Comparison of ENCODE assay signal across 23 cellular contexts in the genomic region with DNA sequence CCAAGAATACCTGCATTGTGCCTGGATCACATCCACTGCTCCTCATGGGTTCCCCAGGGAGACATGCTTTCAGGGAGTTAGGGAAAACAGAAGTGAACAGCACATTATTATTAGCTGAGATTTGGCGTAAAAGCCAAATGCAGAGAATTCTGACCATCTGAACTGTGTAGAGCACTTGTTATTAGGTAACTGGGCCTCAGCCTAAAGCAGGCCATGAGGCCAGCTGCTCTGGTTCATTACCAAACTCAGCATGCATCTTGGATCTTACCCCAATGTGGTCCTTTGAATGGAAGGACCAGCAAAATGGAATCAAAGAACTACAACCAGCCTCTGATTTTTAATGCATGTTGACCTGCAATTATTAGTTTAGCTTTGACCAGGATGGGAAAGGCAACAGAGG.
DNase-seq lines count a peak whose midpoint lies in the region; ATAC-seq and TF ChIP-seq lines count a peak whose summit lies in the region.
"Had no signal": no experiment of that assay in that cellular context is flagged by ENCODE, and none has a peak within 500 bp of the region (broad histone marks: within the 10 kb centered on the region; RNA-seq: fewer than 3 reads in every experiment).

No MANE protein-coding gene starts in this region.

- no peak overlapping the region for H3K4me3 ChIP-seq in osteoblast (ENCODE audit: insufficient read depth, low read length)
- H3K4me3 ChIP-seq: A549, BLaER1 had no signal

- no peaks in the 10 kb centered on the region for H3K79me2 ChIP-seq in osteoblast (ENCODE audit: insufficient read depth, low read length)

- in situ Hi-C loops in G401 (cut with HindIII; ENCODE audit: low sequenced_read_pairs) (no loop called here), GM13977 (cut with MboI; ENCODE audit: low pct_unique_long_range_greater_than_20kb, low sequenced_read_pairs, unreplicated experiment) (no loop called here)

- H3K27ac Mint-ChIP-seq in effector memory CD8-positive, alpha-beta T cell, result no peak overlapping the region
- H3K27ac Mint-ChIP-seq: CD14-positive monocyte; CD4-positive, alpha-beta memory T cell; CD4-positive, CD25-positive, alpha-beta regulatory T cell; CD8-positive, alpha-beta memory T cell had no signal

- H3K27me3 Mint-ChIP-seq in effector memory CD8-positive, alpha-beta T cell, result peaks cover 0 to 7% of the 10 kb centered on the region in 2 donors
- H3K27me3 Mint-ChIP-seq: CD4-positive, alpha-beta memory T cell; CD4-positive, CD25-positive, alpha-beta regulatory T cell; CD8-positive, alpha-beta memory T cell had no signal

- no peaks in the 10 kb centered on the region for H3K9me3 Mint-ChIP-seq in effector memory CD8-positive, alpha-beta T cell
- H3K9me3 Mint-ChIP-seq: CD4-positive, CD25-positive, alpha-beta regulatory T cell had no signal

- H3K27me3 ChIP-seq in osteoblast (ENCODE audit: insufficient read depth, low read length), result peaks cover 4% of the 10 kb centered on the region
- H3K27me3 ChIP-seq: BE2C, BLaER1 had no signal

- no peaks in the 10 kb centered on the region for H3K36me3 Mint-ChIP-seq in effector memory CD8-positive, alpha-beta T cell (ENCODE audit: insufficient read depth)
- H3K36me3 Mint-ChIP-seq: CD14-positive monocyte; CD4-positive, alpha-beta memory T cell; CD4-positive, CD25-positive, alpha-beta regulatory T cell; CD8-positive, alpha-beta memory T cell had no signal

- H3K4me2 ChIP-seq in osteoblast (ENCODE audit: insufficient read depth, low read length), result no peak overlapping the region
- H3K4me2 ChIP-seq: A549, BLaER1 had no signal

- H3K4me1 Mint-ChIP-seq in effector memory CD8-positive, alpha-beta T cell (ENCODE audit: low read depth in 2 of 2), result no peaks in the 10 kb centered on the region
- H3K4me1 Mint-ChIP-seq: CD14-positive monocyte; CD4-positive, alpha-beta memory T cell; CD4-positive, CD25-positive, alpha-beta regulatory T cell; CD8-positive, alpha-beta memory T cell had no signal

- ATAC-seq in effector memory CD8-positive, alpha-beta T cell (replicated peaks), result no peak
- ATAC-seq: A549 had no signal

- no peaks in the 10 kb centered on the region for H3K36me3 ChIP-seq in osteoblast (ENCODE audit: insufficient read depth, low read length)
- H3K36me3 ChIP-seq: BE2C, BLaER1 had no signal

- no peak overlapping the region for H3K27ac ChIP-seq in osteoblast (ENCODE audit: low read depth, low read length)
- H3K27ac ChIP-seq: 22Rv1, A549, BLaER1 had no signal

- peak; percentile 89 for DNase-seq in G401 (ENCODE audit: low spot score)
- peak; percentile 86 for DNase-seq in cerebellar cortex (ENCODE audit: low spot score)
- peak; percentile 29 for DNase-seq in osteoblast (ENCODE audit: insufficient read length, low spot score, missing footprints)
- no peak for DNase-seq in stimulated activated CD4-positive, alpha-beta T cell treated with anti-CD3 and anti-CD28 coated beads, Interleukin-4, amount 100 ng/mL, for 24 hours
- DNase-seq in effector memory CD8-positive, alpha-beta T cell, result no peak
- DNase-seq in GM13977 (ENCODE audit: low spot score), result no peak
- DNase-seq: ACHN; BE2C; CD4-positive, alpha-beta memory T cell; CD4-positive, CD25-positive, alpha-beta regulatory T cell; CD8-positive, alpha-beta memory T cell; COR-L47; DMS 273 treated with DMSO at 0.1 percent for 48 hours; DMS153; DMS53; DMS79; DND-41; EL; GF-D8 had no signal

- no peak for TF ChIP-seq CTCF in osteoblast (IDR thresholded peaks at IDR 0.05; ENCODE audit: extremely low read depth, low read depth, low read length)
- no peak for TF ChIP-seq CTCF in GM13977 (IDR thresholded peaks at IDR 0.05; ENCODE audit: extremely low read depth, insufficient read depth, missing control alignments)

- no peaks in the 10 kb centered on the region for H3K4me1 ChIP-seq in osteoblast (ENCODE audit: insufficient read depth, low read length)
- H3K4me1 ChIP-seq: A549, BE2C, BLaER1 had no signal

- no peaks in the 10 kb centered on the region for H3K9me3 ChIP-seq in osteoblast (ENCODE audit: low read depth, low read length)
- H3K9me3 ChIP-seq: A549, BE2C, BLaER1 had no signal

- no peaks in the 10 kb centered on the region for H4K20me1 ChIP-seq in osteoblast (ENCODE audit: insufficient read depth, low read length)
- H4K20me1 ChIP-seq: BLaER1 had no signal

- H3K4me3 Mint-ChIP-seq in effector memory CD8-positive, alpha-beta T cell, result no peak overlapping the region
- H3K4me3 Mint-ChIP-seq: CD14-positive monocyte; CD4-positive, alpha-beta memory T cell; CD4-positive, CD25-positive, alpha-beta regulatory T cell; CD8-positive, alpha-beta memory T cell had no signal

- no peak overlapping the region for H2AFZ ChIP-seq in osteoblast (ENCODE audit: low read length)

Comparison
In these comparisons a context has a peak if more than half of its experiments do, and no peak if none do; other contexts are left out.
1. DNase-seq: peak in G401 (single experiment), cerebellar cortex (single experiment) and osteoblast (single experiment); none in stimulated activated CD4-positive, alpha-beta T cell treated with anti-CD3 and anti-CD28 coated beads, Interleukin-4, amount 100 ng/mL, for 24 hours (single experiment), effector memory CD8-positive, alpha-beta T cell (0 of 3) and GM13977 (single experiment).